In the genomic region with DNA sequence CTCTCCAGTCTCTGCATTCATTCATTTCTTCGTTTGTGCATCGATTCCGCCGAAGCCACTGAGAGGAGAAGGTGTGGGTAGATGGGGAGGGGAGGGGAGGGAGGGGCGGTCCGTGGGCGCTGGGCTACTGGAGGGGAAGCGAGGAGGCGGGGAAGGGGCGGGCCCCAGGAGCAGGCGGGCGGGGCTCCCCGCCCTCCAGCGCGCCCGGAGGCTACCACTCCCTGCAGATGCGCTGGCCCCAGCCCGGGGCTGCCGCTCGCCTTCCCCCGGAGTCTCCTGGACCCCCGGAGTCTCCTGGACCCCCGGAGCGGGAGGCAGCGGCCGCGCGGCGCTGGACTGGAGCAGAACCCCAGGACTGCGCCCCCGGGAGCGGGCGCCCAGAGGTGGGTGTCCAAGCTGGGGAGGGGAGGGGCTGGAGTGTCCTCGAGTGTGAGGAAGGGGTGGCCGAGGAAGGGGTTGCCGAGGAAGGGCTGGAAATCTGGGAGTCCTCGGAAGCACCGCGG, we compare ENCODE assay signal across 8 cellular contexts.
DNase-seq lines count a peak whose midpoint lies in the region; ATAC-seq and TF ChIP-seq lines count a peak whose summit lies in the region.

No MANE protein-coding gene starts in this region.

- peaks cover 50% of the 10 kb centered on the region for H3K79me2 ChIP-seq in GM23338 (replicated peaks; ENCODE audit: insufficient read depth)

- ATAC-seq in GM23338: peak; percentile 69
- peak; percentile 96 for ATAC-seq in T-helper 17 cell
- peak; percentile 60 to 61 for ATAC-seq in gastrocnemius medialis

- no peak for TF ChIP-seq CTCF in GM23338 (conservative IDR thresholded peaks at IDR 0.05; ENCODE audit: low read depth in 2 of 2)
- TF ChIP-seq CTCF in gastrocnemius medialis (IDR thresholded peaks at IDR 0.05 in 4 of 5, conservative IDR thresholded peaks at IDR 0.05 in 1 of 5): no peak

- peak; percentile 55 to 84 for TF ChIP-seq POLR2A in gastrocnemius medialis (IDR thresholded peaks at IDR 0.05)

- H3K36me3 ChIP-seq in GM23338 (ENCODE audit: insufficient read depth) (no peaks in the 10 kb centered on the region), MG63 (peaks cover 20% of the 10 kb centered on the region), gastrocnemius medialis (no peaks in the 10 kb centered on the region)

- H3K36me3 Mint-ChIP-seq in GM23338 (ENCODE audit: low read depth) (peaks cover 4% of the 10 kb centered on the region; the same call in 2 of the 3 replicates), T-helper 17 cell (ENCODE audit: low read depth) (peaks cover 2% of the 10 kb centered on the region)

- H3K27ac ChIP-seq in GM23338 (ENCODE audit: low read depth) (no peak overlapping the region), gastrocnemius medialis (peak overlapping the region; percentile 68 to 82 (median 78))

- H3K4me1 ChIP-seq in GM23338 (ENCODE audit: insufficient read depth) (peaks cover 34% of the 10 kb centered on the region), gastrocnemius medialis (peaks cover 0 to 16% of the 10 kb centered on the region in 2 donors)

- DNase-seq in GF-D8 (lab: John Stamatoyannopoulos, UW) (peak; percentile 57), GM23338 (ENCODE audit: low spot score) (peak; percentile 83), MG63 (peak; percentile 86), T-helper 17 cell (peak; percentile 65 to 78 (median 77)), amygdala (lab: John Stamatoyannopoulos, UW) (peak in 40 of 56 donors; percentile 5 to 71 (median 38)), hippocampal formation (lab: John Stamatoyannopoulos, UW) (peak; percentile 11 to 56), gastrocnemius medialis (peak; percentile 30), HuH-7 (ENCODE audit: low spot score) (no peak)

- peak overlapping the region; percentile 97 for H3K4me2 ChIP-seq in GM23338

- intact Hi-C loops in gastrocnemius medialis (cut with DNase I; ENCODE audit: low total_unique reads): loop anchor here (5.0 kb wide), 1 partner anchor 104 kb away; no protein-coding TSS in a partner anchor

- peak overlapping the region; percentile 56; the same call in 1 of the 2 replicates for H2AFZ ChIP-seq in GM23338

- peaks cover 5% of the 10 kb centered on the region; the same call in 2 of the 3 replicates for H3K9me3 Mint-ChIP-seq in GM23338

- no peaks in the 10 kb centered on the region for H3K9me2 ChIP-seq in GM23338 (ENCODE audit: insufficient read depth)

- H3K9me3 ChIP-seq in MG63 (no peaks in the 10 kb centered on the region), T-helper 17 cell (ENCODE audit: control insufficient read depth, low read length, poor library complexity, severe bottlenecking) (no peaks in the 10 kb centered on the region), gastrocnemius medialis (no peaks in the 10 kb centered on the region)

- H3K27me3 ChIP-seq in GM23338 (ENCODE audit: insufficient read depth): peaks cover 25% of the 10 kb centered on the region
- no peaks in the 10 kb centered on the region for H3K27me3 ChIP-seq in MG63
- H3K27me3 ChIP-seq in gastrocnemius medialis: peaks cover 9 to 15% (median 14%) of the 10 kb centered on the region in 3 donors

- peaks cover 9% of the 10 kb centered on the region; the same call in 1 of the 2 replicates for H3F3A ChIP-seq in GM23338 (replicated peaks; ENCODE audit: low read depth)

- H3K4me3 Mint-ChIP-seq in GM23338: peak overlapping the region; percentile 91
- H3K4me3 Mint-ChIP-seq in T-helper 17 cell: peak overlapping the region; percentile 96

- H3K4me3 ChIP-seq in GM23338 (peak overlapping the region; percentile 90), MG63 (peak overlapping the region; percentile 96), gastrocnemius medialis (peak overlapping the region; percentile 64 to 74 (median 69))

- in situ Hi-C loops in gastrocnemius medialis (cut with MboI; ENCODE audit: low sequenced_read_pairs in 4 of 4): loop anchor here in 1 of 4 donors (10.0 kb wide), 1 partner anchor 64 kb away; no protein-coding TSS in a partner anchor

- H4K20me1 ChIP-seq in GM23338 (replicated peaks; ENCODE audit: insufficient read depth): peaks cover 25% of the 10 kb centered on the region

- H3K27ac Mint-ChIP-seq in GM23338 (peak overlapping the region; percentile 89), T-helper 17 cell (peak overlapping the region; percentile 57)

- H3K4me1 Mint-ChIP-seq in GM23338 (peaks cover 48% of the 10 kb centered on the region), T-helper 17 cell (peaks cover 27% of the 10 kb centered on the region)

- H3K27me3 Mint-ChIP-seq in GM23338 (ENCODE audit: insufficient read depth, low read depth, poor library complexity): peaks cover 22% of the 10 kb centered on the region
- H3K27me3 Mint-ChIP-seq in T-helper 17 cell: peaks cover 5% of the 10 kb centered on the region

TF ChIP-seq in GM23338, 12 proteins besides CTCF, POLR2A, EP300 and RAD21:
- TF ChIP-seq POLR2AphosphoS5 (IDR thresholded peaks at IDR 0.05; ENCODE audit: low read depth) (peak; percentile 69), EZH2phosphoT487 (IDR thresholded peaks at IDR 0.05; ENCODE audit: unreplicated experiment) (no peak)
